Comparison of ENCODE assay signal across 20 cellular contexts in the genomic region with DNA sequence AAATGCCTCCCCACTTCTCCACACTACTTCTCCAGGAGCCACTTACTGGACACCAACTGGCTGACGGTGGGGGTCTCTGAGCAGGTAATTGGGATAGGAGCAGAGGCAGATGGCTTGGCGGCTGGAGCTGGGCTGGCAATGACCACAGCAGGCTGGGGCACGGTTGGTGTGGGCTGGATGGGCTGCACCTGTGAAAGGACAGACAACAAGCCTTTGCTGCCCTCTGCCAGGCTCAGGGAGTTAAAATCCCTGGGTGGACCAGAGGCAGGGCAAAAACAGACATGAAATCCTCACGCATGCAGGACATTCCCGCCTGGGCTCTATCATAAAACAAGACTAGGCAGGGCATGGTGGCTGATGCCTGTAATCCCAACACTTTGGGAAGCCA.
"Had no signal": no experiment of that assay in that cellular context is flagged by ENCODE, and none has a peak within 500 bp of the region (broad histone marks: within the 10 kb centered on the region; RNA-seq: fewer than 3 reads in every experiment).

No MANE protein-coding gene starts in this region.

- H3K27me3 ChIP-seq: body of pancreas, colonic mucosa, gastrocnemius medialis, ovary, stomach had no signal

- H3K27me3 Mint-ChIP-seq: activated B cell treated with CpG ODN at 0.5 μM for 24 hours; activated CD8-positive, alpha-beta T cell treated with anti-CD3 and anti-CD28 coated beads for 36 hours; activated T-cell treated with anti-CD3 and anti-CD28 coated beads, Interleukin-2, amount 50 U/mL, for 24 hours; naive B cell; type B pancreatic cell had no signal

- H3K36me3 Mint-ChIP-seq: stimulated activated effector memory CD8-positive, alpha-beta T cell treated with anti-CD3 and anti-CD28 coated beads, Interleukin-12 subunit alpha, Interleukin-12 subunit beta, amount 100 ng/mL, for 72 hours; type B pancreatic cell had no signal

- DNase-seq: activated B cell treated with CpG ODN at 0.5 μM for 24 hours; activated CD4-positive, alpha-beta T cell treated with anti-CD3 and anti-CD28 coated beads for 4 hours; activated CD8-positive, alpha-beta T cell treated with anti-CD3 and anti-CD28 coated beads for 36 hours; activated naive CD4-positive, alpha-beta T cell treated with Interleukin-2 at 50 U/mL for 16 hours; activated T-cell treated with anti-CD3 and anti-CD28 coated beads, Interleukin-2, amount 50 U/mL, for 24 hours; body of pancreas; colonic mucosa; gastrocnemius medialis; head of caudate nucleus; kidney; left ventricle myocardium inferior; mammary epithelial cell; naive B cell; ovary; stimulated activated CD4-positive, alpha-beta T cell treated with anti-CD3 and anti-CD28 coated beads, Interleukin-4, amount 100 ng/mL, for 24 hours; stomach had no signal

- H3K27ac ChIP-seq: body of pancreas, colonic mucosa, left ventricle myocardium inferior, ovary, stomach had no signal

- H3K4me3 Mint-ChIP-seq: activated B cell treated with CpG ODN at 0.5 μM for 24 hours; activated CD8-positive, alpha-beta T cell treated with anti-CD3 and anti-CD28 coated beads for 36 hours; activated T-cell treated with anti-CD3 and anti-CD28 coated beads, Interleukin-2, amount 50 U/mL, for 24 hours; naive B cell; stimulated activated effector memory CD8-positive, alpha-beta T cell treated with anti-CD3 and anti-CD28 coated beads, Interleukin-12 subunit alpha, Interleukin-12 subunit beta, amount 100 ng/mL, for 72 hours; type B pancreatic cell had no signal

- H3K36me3 ChIP-seq: colonic mucosa, ovary had no signal

- H3K4me3 ChIP-seq: body of pancreas, colonic mucosa, gastrocnemius medialis, left ventricle myocardium inferior, ovary, stomach had no signal

- H3K27ac Mint-ChIP-seq: activated B cell treated with CpG ODN at 0.5 μM for 24 hours; activated CD8-positive, alpha-beta T cell treated with anti-CD3 and anti-CD28 coated beads for 36 hours; activated T-cell treated with anti-CD3 and anti-CD28 coated beads, Interleukin-2, amount 50 U/mL, for 24 hours; activated T-helper 2 cell treated with anti-CD3 and anti-CD28 coated beads, Interferon-gamma antibody, Interleukin-2, Interleukin-4, amounts not matched to agents 10 μg/mL and 5 μg/mL and 100 μg/mL, durations not matched to agents 14 hours and 24 hours and 36 hours; stimulated activated effector memory CD8-positive, alpha-beta T cell treated with anti-CD3 and anti-CD28 coated beads, Interleukin-12 subunit alpha, Interleukin-12 subunit beta, amount 100 ng/mL, for 72 hours; type B pancreatic cell had no signal

- H3K9me3 Mint-ChIP-seq: activated B cell treated with CpG ODN at 0.5 μM for 24 hours; activated CD8-positive, alpha-beta T cell treated with anti-CD3 and anti-CD28 coated beads for 36 hours; activated T-cell treated with anti-CD3 and anti-CD28 coated beads, Interleukin-2, amount 50 U/mL, for 24 hours; activated T-helper 2 cell treated with anti-CD3 and anti-CD28 coated beads, Interferon-gamma antibody, Interleukin-2, Interleukin-4, amounts not matched to agents 10 μg/mL and 5 μg/mL and 100 μg/mL, durations not matched to agents 14 hours and 24 hours and 36 hours; naive B cell; stimulated activated effector memory CD8-positive, alpha-beta T cell treated with anti-CD3 and anti-CD28 coated beads, Interleukin-12 subunit alpha, Interleukin-12 subunit beta, amount 100 ng/mL, for 72 hours; type B pancreatic cell had no signal

- ATAC-seq: activated CD8-positive, alpha-beta T cell treated with anti-CD3 and anti-CD28 coated beads for 36 hours; body of pancreas; gastrocnemius medialis; sciatic nerve; stimulated activated effector memory CD8-positive, alpha-beta T cell treated with anti-CD3 and anti-CD28 coated beads, Interleukin-12 subunit alpha, Interleukin-12 subunit beta, amount 100 ng/mL, for 72 hours had no signal

- H3K9me3 ChIP-seq: body of pancreas, colonic mucosa, gastrocnemius medialis, left ventricle myocardium inferior, ovary, stomach had no signal

- H3K4me1 ChIP-seq: body of pancreas, colonic mucosa, left ventricle myocardium inferior, stomach had no signal
